In the genomic region with DNA sequence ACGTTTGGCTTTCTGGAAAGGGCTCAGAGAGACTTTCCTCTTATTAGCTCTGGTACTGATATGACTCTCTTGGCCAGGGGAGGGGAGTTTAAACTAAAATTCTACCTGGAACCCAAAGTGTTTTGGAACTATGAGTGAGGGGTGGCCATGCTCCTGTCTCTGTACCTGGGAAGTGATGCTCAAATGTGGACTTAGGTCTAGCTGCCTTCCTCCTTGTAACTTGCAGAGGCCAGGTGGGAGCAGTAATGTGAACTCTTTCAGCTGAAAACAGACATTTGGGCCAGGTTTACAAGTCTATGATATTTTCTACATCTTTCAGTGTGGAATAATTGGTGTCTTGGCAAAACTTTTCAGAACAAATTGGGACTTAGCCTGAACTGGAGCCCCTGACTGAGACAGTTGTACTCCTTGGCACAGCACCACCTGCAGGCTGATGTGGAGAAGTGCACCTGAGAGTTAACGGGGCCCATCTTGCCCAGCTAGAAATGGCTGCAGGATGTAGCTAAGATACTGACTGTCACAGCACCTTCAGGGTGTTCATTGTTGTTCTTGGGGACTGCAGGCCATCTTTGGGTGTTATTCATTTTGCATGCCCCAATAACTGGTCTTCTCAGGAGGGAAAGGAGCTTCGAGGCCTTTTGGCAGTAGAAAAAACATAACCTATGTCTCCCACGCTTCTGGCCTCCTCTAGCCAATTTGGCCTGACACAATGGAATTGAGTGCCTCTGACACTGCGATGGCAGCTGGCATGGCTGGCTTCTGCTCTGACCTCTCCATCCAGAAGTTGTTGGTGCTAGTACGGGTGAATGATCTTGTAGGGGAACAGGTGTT, we compare ENCODE assay signal across 8 cellular contexts. TPM values are rescaled to one million over a fixed set of nuclear protein-coding genes. Genes with fewer than 3 reads are reported as not detected.
DNase-seq lines count a peak whose midpoint lies in the region; ATAC-seq lines count a peak whose summit lies in the region.

No MANE protein-coding gene starts in this region.

- no peaks in the 10 kb centered on the region for H3K27me3 ChIP-seq in SJCRH30

- no peaks in the 10 kb centered on the region for H3K9me3 ChIP-seq in SJCRH30 (replicated peaks)

- intact Hi-C loops in posterior vena cava (cut with DNase I), result loop anchor here (5.0 to 10.0 kb wide), 4 partner anchors 56 to 1482 kb away; partner anchors contain the start of gene COL12A1 (in 1 of the 2)

- DNase-seq in ELR (ENCODE audit: low read depth) (peak; percentile 81), KBM-7 (peak; percentile 73), SJCRH30 (peak; percentile 52 to 85), globus pallidus (ENCODE audit: low spot score) (peak; percentile 56), posterior vena cava (ENCODE audit: low spot score) (peak; percentile 79), ureter (ENCODE audit: low spot score) (peak; percentile 69)
- DNase-seq in activated effector memory CD4-positive, alpha-beta T cell treated with Interleukin-2 at 50 U/mL for 16 hours, result peak; percentile 45

- no peaks in the 10 kb centered on the region for H3K4me1 ChIP-seq in SJCRH30

- peak; percentile 73 for ATAC-seq in GM21717 (IDR thresholded peaks at IDR 0.05; ENCODE audit: unreplicated experiment)

- H3K27ac ChIP-seq in SJCRH30, result no peak overlapping the region

- no peaks in the 10 kb centered on the region for H3K36me3 ChIP-seq in SJCRH30

- no peak overlapping the region for H3K4me3 ChIP-seq in SJCRH30

- in situ Hi-C loops in KBM-7 (cut with MboI; ENCODE audit: low pct_unique_long_range_greater_than_20kb, low sequenced_read_pairs), result no loop called here

RNA-seq across cellular contexts. Expression of gene CD109, which starts 37.1 kb away (rescaled TPM):
- total RNA-seq in SJCRH30 (2014; rRNA removed; shearing (Covaris generic)), result 4.7 and 4.9 TPM in 2 replicates
- total RNA-seq in posterior vena cava (10 to 100 TPM; 20.4 to 35.9 TPM), ureter (6.0 TPM)
